1 cellular context compared by ENCODE assay signal in the genomic region with DNA sequence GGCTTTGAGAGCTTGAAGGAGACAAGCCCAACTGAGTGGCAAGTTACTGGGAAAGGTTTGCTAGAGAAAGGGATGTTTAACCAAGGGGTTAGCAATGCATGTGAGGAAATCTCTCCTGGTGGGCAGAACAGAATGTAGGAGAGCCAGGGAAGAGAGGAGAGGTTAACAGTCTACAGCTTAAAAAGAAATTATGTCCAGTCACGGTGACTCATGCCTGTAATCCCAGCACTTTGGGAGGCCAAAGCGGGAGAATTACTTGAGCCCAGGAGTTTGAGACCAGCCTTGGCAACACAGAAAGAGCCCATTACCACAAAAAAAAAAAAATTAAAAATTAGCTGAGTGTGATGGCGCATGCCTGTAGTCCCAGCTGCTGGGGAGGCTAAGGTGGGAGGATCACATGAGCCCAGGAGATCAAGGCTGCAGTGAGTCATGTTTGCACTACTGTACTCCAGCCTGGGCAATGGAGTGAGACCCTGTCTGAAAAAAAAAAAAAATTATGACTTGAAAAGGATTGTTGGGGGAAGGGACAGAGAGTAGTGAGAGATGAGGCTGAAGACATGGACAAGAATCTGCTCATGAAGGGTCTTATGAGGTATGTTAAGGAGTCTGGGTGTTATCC.
TF ChIP-seq lines count a peak whose summit lies in the region.

No MANE protein-coding gene starts in this region.

TF ChIP-seq in K562, 482 proteins besides CTCF, POLR2A, EP300 and RAD21 (continued from another document and continues in another):
- TF ChIP-seq, protein P1, sequence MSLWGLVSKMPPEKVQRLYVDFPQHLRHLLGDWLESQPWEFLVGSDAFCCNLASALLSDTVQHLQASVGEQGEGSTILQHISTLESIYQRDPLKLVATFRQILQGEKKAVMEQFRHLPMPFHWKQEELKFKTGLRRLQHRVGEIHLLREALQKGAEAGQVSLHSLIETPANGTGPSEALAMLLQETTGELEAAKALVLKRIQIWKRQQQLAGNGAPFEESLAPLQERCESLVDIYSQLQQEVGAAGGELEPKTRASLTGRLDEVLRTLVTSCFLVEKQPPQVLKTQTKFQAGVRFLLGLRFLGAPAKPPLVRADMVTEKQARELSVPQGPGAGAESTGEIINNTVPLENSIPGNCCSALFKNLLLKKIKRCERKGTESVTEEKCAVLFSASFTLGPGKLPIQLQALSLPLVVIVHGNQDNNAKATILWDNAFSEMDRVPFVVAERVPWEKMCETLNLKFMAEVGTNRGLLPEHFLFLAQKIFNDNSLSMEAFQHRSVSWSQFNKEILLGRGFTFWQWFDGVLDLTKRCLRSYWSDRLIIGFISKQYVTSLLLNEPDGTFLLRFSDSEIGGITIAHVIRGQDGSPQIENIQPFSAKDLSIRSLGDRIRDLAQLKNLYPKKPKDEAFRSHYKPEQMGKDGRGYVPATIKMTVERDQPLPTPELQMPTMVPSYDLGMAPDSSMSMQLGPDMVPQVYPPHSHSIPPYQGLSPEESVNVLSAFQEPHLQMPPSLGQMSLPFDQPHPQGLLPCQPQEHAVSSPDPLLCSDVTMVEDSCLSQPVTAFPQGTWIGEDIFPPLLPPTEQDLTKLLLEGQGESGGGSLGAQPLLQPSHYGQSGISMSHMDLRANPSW (CRISPR knock-in tag; IDR thresholded peaks at IDR 0.05): no peak
- no peak for TF ChIP-seq TCF3 (CRISPR knock-in tag; IDR thresholded peaks at IDR 0.05)
- no peak for TF ChIP-seq ETS2 (tag; IDR thresholded peaks at IDR 0.05; ENCODE audit: borderline replicate concordance, poor library complexity, severe bottlenecking)
- TF ChIP-seq, protein P2, sequence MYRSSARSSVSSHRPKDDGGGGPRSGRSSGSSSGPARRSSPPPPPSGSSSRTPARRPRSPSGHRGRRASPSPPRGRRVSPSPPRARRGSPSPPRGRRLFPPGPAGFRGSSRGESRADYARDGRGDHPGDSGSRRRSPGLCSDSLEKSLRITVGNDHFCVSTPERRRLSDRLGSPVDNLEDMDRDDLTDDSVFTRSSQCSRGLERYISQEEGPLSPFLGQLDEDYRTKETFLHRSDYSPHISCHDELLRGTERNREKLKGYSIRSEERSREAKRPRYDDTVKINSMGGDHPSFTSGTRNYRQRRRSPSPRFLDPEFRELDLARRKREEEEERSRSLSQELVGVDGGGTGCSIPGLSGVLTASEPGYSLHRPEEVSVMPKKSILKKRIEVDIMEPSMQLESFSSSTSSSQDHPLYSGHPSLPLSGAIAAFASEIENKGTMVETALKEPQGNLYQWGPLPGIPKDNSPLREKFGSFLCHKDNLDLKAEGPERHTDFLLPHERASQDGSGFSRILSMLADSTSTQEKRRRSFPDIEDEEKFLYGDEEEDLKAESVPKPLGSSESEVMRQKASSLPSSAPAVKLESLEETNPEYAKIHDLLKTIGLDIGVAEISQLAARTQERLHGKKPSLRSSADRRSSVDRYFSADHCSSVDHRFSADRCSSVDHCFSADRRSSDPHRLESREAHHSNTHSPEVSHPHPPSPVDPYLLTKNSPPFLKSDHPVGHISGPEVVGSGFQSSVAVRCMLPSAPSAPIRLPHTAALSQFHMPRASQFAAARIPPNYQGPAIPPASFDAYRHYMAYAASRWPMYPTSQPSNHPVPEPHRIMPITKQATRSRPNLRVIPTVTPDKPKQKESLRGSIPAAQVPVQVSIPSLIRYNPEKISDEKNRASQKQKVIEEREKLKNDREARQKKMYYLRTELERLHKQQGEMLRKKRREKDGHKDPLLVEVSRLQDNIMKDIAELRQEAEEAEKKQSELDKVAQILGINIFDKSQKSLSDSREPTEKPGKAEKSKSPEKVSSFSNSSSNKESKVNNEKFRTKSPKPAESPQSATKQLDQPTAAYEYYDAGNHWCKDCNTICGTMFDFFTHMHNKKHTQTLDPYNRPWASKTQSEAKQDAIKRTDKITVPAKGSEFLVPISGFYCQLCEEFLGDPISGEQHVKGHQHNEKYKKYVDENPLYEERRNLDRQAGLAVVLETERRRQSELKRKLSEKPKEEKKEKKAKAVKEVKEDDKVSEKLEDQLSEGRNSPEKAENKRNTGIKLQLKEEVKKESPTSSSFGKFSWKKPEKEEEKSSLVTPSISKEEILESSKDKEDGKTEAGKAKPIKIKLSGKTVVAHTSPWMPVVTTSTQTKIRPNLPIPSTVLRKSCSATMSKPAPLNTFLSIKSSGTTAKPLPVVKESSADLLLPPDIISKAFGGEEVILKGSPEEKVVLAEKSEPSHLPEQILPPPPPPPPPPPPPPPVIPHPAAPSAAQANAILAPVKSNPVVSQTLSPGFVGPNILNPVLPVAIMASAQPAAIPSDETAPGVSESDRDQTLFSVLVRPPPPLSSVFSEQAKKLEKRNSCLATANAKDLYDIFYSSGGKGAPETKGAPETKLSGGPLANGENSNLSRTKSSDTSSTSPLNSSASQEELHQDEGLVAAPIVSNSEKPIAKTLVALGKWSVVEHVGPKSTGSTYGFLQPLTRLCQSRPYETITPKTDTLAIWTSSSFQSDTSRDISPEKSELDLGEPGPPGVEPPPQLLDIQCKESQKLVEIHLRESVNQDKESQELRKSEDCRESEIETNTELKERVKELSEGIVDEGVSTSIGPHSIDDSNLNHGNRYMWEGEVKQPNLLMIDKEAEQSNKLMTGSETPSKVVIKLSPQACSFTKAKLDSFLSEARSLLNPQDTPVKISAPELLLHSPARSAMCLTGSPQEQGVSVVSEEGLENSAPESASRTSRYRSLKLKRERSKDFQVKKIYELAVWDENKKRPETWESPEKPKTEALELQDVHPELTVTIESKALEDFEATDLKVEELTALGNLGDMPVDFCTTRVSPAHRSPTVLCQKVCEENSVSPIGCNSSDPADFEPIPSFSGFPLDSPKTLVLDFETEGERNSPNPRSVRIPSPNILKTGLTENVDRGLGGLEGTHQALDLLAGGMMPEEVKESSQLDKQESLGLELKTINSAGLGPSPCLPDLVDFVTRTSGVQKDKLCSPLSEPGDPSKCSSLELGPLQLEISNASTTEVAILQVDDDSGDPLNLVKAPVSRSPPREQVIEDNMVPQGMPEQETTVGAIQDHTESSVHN (IDR thresholded peaks at IDR 0.05; ENCODE audit: borderline replicate concordance in 1 of 2, low read depth in 1 of 2): no peak
- TF ChIP-seq ATF3 (IDR thresholded peaks at IDR 0.05): peak; percentile 74
- TF ChIP-seq ATF3 (CRISPR knock-in tag; conservative IDR thresholded peaks at IDR 0.05): no peak
- no peak for TF ChIP-seq TCF7L2 (IDR thresholded peaks at IDR 0.05; ENCODE audit: low read depth, low read length)
- TF ChIP-seq MCM7 (IDR thresholded peaks at IDR 0.05): no peak
- TF ChIP-seq SMAD3 (CRISPR knock-in tag; conservative IDR thresholded peaks at IDR 0.05): no peak
- TF ChIP-seq PATZ1 (CRISPR knock-in tag; IDR thresholded peaks at IDR 0.05; ENCODE audit: borderline replicate concordance): no peak
- TF ChIP-seq NFE2 (IDR thresholded peaks at IDR 0.05; ENCODE audit: low read depth): peak; percentile 81
- no peak for TF ChIP-seq ZBTB17 (CRISPR knock-in tag; IDR thresholded peaks at IDR 0.05)
- peak; percentile 59; the same call in 1 of the 2 replicates for TF ChIP-seq MAFF (IDR thresholded peaks at IDR 0.05; ENCODE audit: low read length)
- TF ChIP-seq ELF2 (CRISPR knock-in tag; IDR thresholded peaks at IDR 0.05): no peak
- TF ChIP-seq NFE2L1 (tag; IDR thresholded peaks at IDR 0.05; ENCODE audit: borderline replicate concordance, low read depth): peak; percentile 68
- TF ChIP-seq OTX1 (CRISPR knock-in tag; IDR thresholded peaks at IDR 0.05): no peak
- no peak for TF ChIP-seq ZNF407 (IDR thresholded peaks at IDR 0.05; ENCODE audit: low read depth)
- TF ChIP-seq, protein P3, sequence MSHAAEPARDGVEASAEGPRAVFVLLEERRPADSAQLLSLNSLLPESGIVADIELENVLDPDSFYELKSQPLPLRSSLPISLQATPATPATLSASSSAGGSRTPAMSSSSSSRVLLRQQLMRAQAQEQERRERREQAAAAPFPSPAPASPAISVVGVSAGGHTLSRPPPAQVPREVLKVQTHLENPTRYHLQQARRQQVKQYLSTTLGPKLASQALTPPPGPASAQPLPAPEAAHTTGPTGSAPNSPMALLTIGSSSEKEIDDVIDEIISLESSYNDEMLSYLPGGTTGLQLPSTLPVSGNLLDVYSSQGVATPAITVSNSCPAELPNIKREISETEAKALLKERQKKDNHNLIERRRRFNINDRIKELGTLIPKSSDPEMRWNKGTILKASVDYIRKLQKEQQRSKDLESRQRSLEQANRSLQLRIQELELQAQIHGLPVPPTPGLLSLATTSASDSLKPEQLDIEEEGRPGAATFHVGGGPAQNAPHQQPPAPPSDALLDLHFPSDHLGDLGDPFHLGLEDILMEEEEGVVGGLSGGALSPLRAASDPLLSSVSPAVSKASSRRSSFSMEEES (CRISPR knock-in tag; IDR thresholded peaks at IDR 0.05): no peak
- peak; percentile 95 for TF ChIP-seq MAFG (tag; conservative IDR thresholded peaks at IDR 0.05)
- TF ChIP-seq YY1 (IDR thresholded peaks at IDR 0.05; ENCODE audit: borderline replicate concordance in 1 of 3, control insufficient read depth in 1 of 3, extremely low read depth in 1 of 3, insufficient read depth in 3 of 3, insufficient read length in 1 of 3, insufficient replicate concordance in 2 of 3, low read depth in 1 of 3, low read length in 2 of 3): no peak
- no peak for TF ChIP-seq HNRNPH1 (optimal IDR thresholded peaks at IDR 0.05; ENCODE audit: low read depth, low read length)
- no peak for TF ChIP-seq ZNF436 (CRISPR knock-in tag; IDR thresholded peaks at IDR 0.05)
- TF ChIP-seq ZNF764 (CRISPR knock-in tag; IDR thresholded peaks at IDR 0.05; ENCODE audit: low read depth): no peak
- no peak for TF ChIP-seq HDAC2 (IDR thresholded peaks at IDR 0.05)
- TF ChIP-seq ARID1B (IDR thresholded peaks at IDR 0.05): peak; percentile 49
- TF ChIP-seq ZNF384 (IDR thresholded peaks at IDR 0.05; ENCODE audit: low read depth, low read length): peak; percentile 42; the same call in 1 of the 2 replicates
- no peak for TF ChIP-seq ATF1 (CRISPR knock-in tag; IDR thresholded peaks at IDR 0.05)
- TF ChIP-seq ATF1 (tag; IDR thresholded peaks at IDR 0.05): 0 out of 2 replicates have a peak, but pooled peaks have one; percentile 7
- TF ChIP-seq FOS (IDR thresholded peaks at IDR 0.05; ENCODE audit: extremely low read depth, insufficient read length): no peak
- no peak for TF ChIP-seq CAMTA2 (CRISPR knock-in tag; conservative IDR thresholded peaks at IDR 0.05)
